ENCODE assay signal across 1 cellular context in genomic region chr9:122118343-122119165, GRCh38.
TF ChIP-seq lines count a peak whose summit lies in the region.

No MANE protein-coding gene starts in this region.

TF ChIP-seq in K562, 482 proteins besides CTCF, POLR2A, EP300 and RAD21 (continued from another document):
- TF ChIP-seq ZNF407 (IDR thresholded peaks at IDR 0.05; ENCODE audit: low read depth) (no peak), ZBTB9 (CRISPR knock-in tag; IDR thresholded peaks at IDR 0.05) (no peak), HDAC3 (IDR thresholded peaks at IDR 0.05; ENCODE audit: borderline replicate concordance, partially characterized antibody) (no peak), ZNF551 (CRISPR knock-in tag; IDR thresholded peaks at IDR 0.05) (no peak), C11orf30 (IDR thresholded peaks at IDR 0.05; ENCODE audit: low read depth) (peak; percentile 40; the same call in 1 of the 2 replicates), NCOA1 (IDR thresholded peaks at IDR 0.05; ENCODE audit: low read depth) (no peak), VEZF1 (CRISPR knock-in tag; IDR thresholded peaks at IDR 0.05) (no peak), NR4A1 (CRISPR knock-in tag; IDR thresholded peaks at IDR 0.05) (no peak), NR4A1 (tag; IDR thresholded peaks at IDR 0.05) (no peak), DDX20 (tag; IDR thresholded peaks at IDR 0.05; ENCODE audit: low read depth) (no peak), RBBP5 (IDR thresholded peaks at IDR 0.05; ENCODE audit: borderline replicate concordance, insufficient read depth, low read length, poor library complexity, severe bottlenecking) (no peak), BCOR (IDR thresholded peaks at IDR 0.05) (peak; percentile 89)
